33 cellular contexts compared by ENCODE assay signal in the genomic region with DNA sequence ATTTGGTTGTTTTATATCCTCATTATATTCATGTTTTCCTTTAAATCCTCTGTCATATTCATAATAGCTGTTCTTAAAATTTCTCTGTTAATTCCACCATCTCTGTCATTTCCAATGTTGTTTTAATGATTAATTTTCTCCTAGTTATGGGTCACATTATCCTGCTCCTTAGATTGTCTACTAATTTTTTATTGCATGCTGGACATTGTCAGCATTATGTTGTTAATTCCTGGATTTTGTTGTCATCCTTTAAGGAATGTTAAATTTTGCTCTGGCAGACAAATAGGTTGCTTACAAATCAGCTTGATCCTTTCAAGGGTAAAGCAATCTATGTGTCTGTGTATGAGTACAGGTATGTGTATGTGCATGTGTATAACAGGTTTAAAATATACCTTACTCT.
"Had no signal": no experiment of that assay in that cellular context is flagged by ENCODE, and none has a peak within 500 bp of the region (broad histone marks: within the 10 kb centered on the region; RNA-seq: fewer than 3 reads in every experiment).

No MANE protein-coding gene starts in this region.

- H3K4me3 ChIP-seq: MG63 had no signal

- H3K36me3 ChIP-seq: MG63 had no signal

- DNase-seq: Karpas-422, Kasumi-1, MG63, MM.1S, MV-4-11, NCI-H1048, NCI-H1092, NCI-H1092 treated with DMSO at 0.1 percent for 48 hours, NCI-H1105, NCI-H1105 treated with DMSO at 0.1 percent for 48 hours, NCI-H1417 treated with DMSO at 0.1 percent for 48 hours, NCI-H1436, NCI-H1436 treated with DMSO at 0.1 percent for 48 hours, NCI-H1694, NCI-H1694 treated with DMSO at 0.1 percent for 48 hours, NCI-H187, NCI-H187 treated with DMSO at 0.1 percent for 48 hours, NCI-H1930, NCI-H2029, NCI-H2029 treated with DMSO at 0.1 percent for 48 hours, NCI-H2081, NCI-H2081 treated with DMSO at 0.1 percent for 48 hours, NCI-H2107, NCI-H2171, NCI-H2227 treated with DMSO at 0.1 percent for 48 hours, NCI-H226, NCI-H345, NCI-H446, NCI-H446 treated with DMSO at 0.1 percent for 48 hours, NCI-H510A, NCI-H510A treated with DMSO at 0.1 percent for 48 hours, NCI-H524, NCI-H524 treated with DMSO at 0.1 percent for 48 hours had no signal
